12 cellular contexts compared by ENCODE assay signal in genomic region chr6:168032383-168032760, GRCh38. TPM values are rescaled to one million over a fixed set of nuclear protein-coding genes. Genes with fewer than 3 reads are reported as not detected.
DNase-seq lines count a peak whose midpoint lies in the region; ATAC-seq and TF ChIP-seq lines count a peak whose summit lies in the region.
"Had no signal": no experiment of that assay in that cellular context is flagged by ENCODE, and none has a peak within 500 bp of the region (broad histone marks: within the 10 kb centered on the region; RNA-seq: fewer than 3 reads in every experiment).

No MANE protein-coding gene starts in this region.

- H3K27ac ChIP-seq in mesendoderm (ENCODE audit: low read depth, low read length) = no peak overlapping the region

- no peaks in the 10 kb centered on the region for H3K9me3 ChIP-seq in MG63

- H3K56ac ChIP-seq in mesendoderm (ENCODE audit: low read length) = no peak overlapping the region

- CTCF ChIA-PET in AG04449 (lab: Yijun Ruan, JAX) = interaction anchor here (0.7 to 1.2 kb wide), 4 partner anchors 12 to 69 kb away, joined by 3 to 5 read pairs (median 3); no protein-coding TSS in a partner anchor

- TF ChIP-seq CTCF in AG04449 (IDR thresholded peaks at IDR 0.05; ENCODE audit: insufficient read depth, low read length, missing control alignments) = peak; percentile 69

- H3K27me3 ChIP-seq in MG63 (no peaks in the 10 kb centered on the region), mesendoderm (ENCODE audit: insufficient read depth, low read length, poor library complexity) (no peaks in the 10 kb centered on the region)

- no peak overlapping the region for H2BK15ac ChIP-seq in mesendoderm (replicated peaks; ENCODE audit: low read depth)

- no peak overlapping the region for H3K9ac ChIP-seq in mesendoderm (ENCODE audit: low read length)

- H3K36me3 ChIP-seq in MG63 = no peaks in the 10 kb centered on the region
- no peaks in the 10 kb centered on the region for H3K36me3 ChIP-seq in mesendoderm (ENCODE audit: control insufficient read depth, insufficient read depth, low read length)

- H2AK5ac ChIP-seq in mesendoderm (ENCODE audit: low read length) = no peak overlapping the region

- H3K23ac ChIP-seq in mesendoderm (ENCODE audit: low read length) = no peak overlapping the region

- H3K4me3 ChIP-seq in AG04449 (ENCODE audit: low read depth, low read length) = no peak overlapping the region
- no peak overlapping the region for H3K4me3 ChIP-seq in MG63
- H3K4me3 ChIP-seq in mesendoderm (ENCODE audit: low read length) = no peak overlapping the region

- no peak overlapping the region for H4K8ac ChIP-seq in mesendoderm (ENCODE audit: low read depth, low read length)

- H2BK120ac ChIP-seq in mesendoderm (ENCODE audit: low read depth, low read length) = no peak overlapping the region

- H3K79me2 ChIP-seq in mesendoderm (ENCODE audit: control insufficient read depth, insufficient read depth, low read length) = no peaks in the 10 kb centered on the region

- no CpG with 5 or more reads among the region's 6 CpGs for WGBS in mesendoderm (ENCODE audit: extremely low coverage, insufficient coverage, low lambda C conversion rate)

- no peak overlapping the region for H2BK5ac ChIP-seq in mesendoderm (ENCODE audit: low read length)

- no peaks in the 10 kb centered on the region for H3K4me1 ChIP-seq in mesendoderm (ENCODE audit: control insufficient read depth, low read depth, low read length)

- H4K5ac ChIP-seq in mesendoderm (ENCODE audit: low read length) = no peak overlapping the region

- no peaks in the 10 kb centered on the region for H3K79me1 ChIP-seq in mesendoderm (ENCODE audit: low read length)

- POLR2A ChIA-PET in AG04449 (lab: Yijun Ruan, JAX) = no interaction called here

- ATAC-seq in HG02610 (IDR thresholded peaks at IDR 0.05; ENCODE audit: unreplicated experiment) = no peak

- DNase-seq in AG04449 (ENCODE audit: low read depth, low spot score) = peak; percentile 51
- DNase-seq in MG63 = peak; percentile 76
- DNase-seq in dermis blood vessel endothelial cell = peak; percentile 63
- peak; percentile 72 for DNase-seq in mesendoderm
- no peak for DNase-seq in HuH-7.5 (ENCODE audit: low spot score)
- DNase-seq in activated CD4-positive, alpha-beta T cell treated with anti-CD3 and anti-CD28 coated beads, Interleukin-2, amount 50 U/mL, for 48 hours = no peak
- DNase-seq in NCI-H1092 treated with DMSO at 0.1 percent for 48 hours (lab: John Stamatoyannopoulos, UW) = no peak
- DNase-seq: activated CD4-positive, CD25-positive, alpha-beta regulatory T cell treated with anti-CD3 and anti-CD28 coated beads, Interleukin-2, amount 50 U/mL, for 72 hours; CD4-positive, alpha-beta memory T cell; cerebellar nuclear complex had no signal

- H3K4ac ChIP-seq in mesendoderm (ENCODE audit: low read depth, low read length) = no peak overlapping the region

- H3K18ac ChIP-seq in mesendoderm (ENCODE audit: low read length) = no peak overlapping the region

- H3K4me2 ChIP-seq in mesendoderm (ENCODE audit: low read length) = no peak overlapping the region

RNA-seq across cellular contexts. Expression of gene KIF25, which starts 34.9 kb away (rescaled TPM):
- total RNA-seq in MG63 (2014; rRNA removed; shearing (Covaris generic); ENCODE audit: low replicate concordance) = not detected in 2 replicates
- total RNA-seq in dermis blood vessel endothelial cell = not detected in 2 replicates
- 0.24 TPM for polyA plus RNA-seq in mesendoderm (2013, experiment 1 of 2)
- polyA plus RNA-seq in mesendoderm (2013, experiment 2 of 2) = 0.31 TPM
- total RNA-seq: CD4-positive, alpha-beta memory T cell; NCI-H460 had no signal
- polyA plus RNA-seq: CD4-positive, alpha-beta memory T cell had no signal

RNA-seq across cellular contexts. Expression of gene FRMD1, which starts 46.6 kb away (rescaled TPM):
- not detected in 2 replicates for total RNA-seq in MG63 (2014; rRNA removed; shearing (Covaris generic); ENCODE audit: low replicate concordance)
- not detected in 2 replicates for total RNA-seq in dermis blood vessel endothelial cell
- 0.04 TPM for polyA plus RNA-seq in mesendoderm (2013, experiment 1 of 2)
- polyA plus RNA-seq in mesendoderm (2013, experiment 2 of 2) = 0.03 TPM
- total RNA-seq: CD4-positive, alpha-beta memory T cell; NCI-H460 had no signal
- polyA plus RNA-seq: CD4-positive, alpha-beta memory T cell had no signal

Comparison
In these comparisons a context has a peak if more than half of its experiments do, and no peak if none do; other contexts are left out.
1. DNase-seq: peak in AG04449 (single experiment), MG63 (single experiment), dermis blood vessel endothelial cell (single experiment) and mesendoderm (single experiment); none in HuH-7.5 (single experiment), activated CD4-positive, alpha-beta T cell treated with anti-CD3 and anti-CD28 coated beads, Interleukin-2, amount 50 U/mL, for 48 hours (0 of 2) and NCI-H1092 treated with DMSO at 0.1 percent for 48 hours (single experiment).